1 cellular context compared by ENCODE assay signal in the genomic region with DNA sequence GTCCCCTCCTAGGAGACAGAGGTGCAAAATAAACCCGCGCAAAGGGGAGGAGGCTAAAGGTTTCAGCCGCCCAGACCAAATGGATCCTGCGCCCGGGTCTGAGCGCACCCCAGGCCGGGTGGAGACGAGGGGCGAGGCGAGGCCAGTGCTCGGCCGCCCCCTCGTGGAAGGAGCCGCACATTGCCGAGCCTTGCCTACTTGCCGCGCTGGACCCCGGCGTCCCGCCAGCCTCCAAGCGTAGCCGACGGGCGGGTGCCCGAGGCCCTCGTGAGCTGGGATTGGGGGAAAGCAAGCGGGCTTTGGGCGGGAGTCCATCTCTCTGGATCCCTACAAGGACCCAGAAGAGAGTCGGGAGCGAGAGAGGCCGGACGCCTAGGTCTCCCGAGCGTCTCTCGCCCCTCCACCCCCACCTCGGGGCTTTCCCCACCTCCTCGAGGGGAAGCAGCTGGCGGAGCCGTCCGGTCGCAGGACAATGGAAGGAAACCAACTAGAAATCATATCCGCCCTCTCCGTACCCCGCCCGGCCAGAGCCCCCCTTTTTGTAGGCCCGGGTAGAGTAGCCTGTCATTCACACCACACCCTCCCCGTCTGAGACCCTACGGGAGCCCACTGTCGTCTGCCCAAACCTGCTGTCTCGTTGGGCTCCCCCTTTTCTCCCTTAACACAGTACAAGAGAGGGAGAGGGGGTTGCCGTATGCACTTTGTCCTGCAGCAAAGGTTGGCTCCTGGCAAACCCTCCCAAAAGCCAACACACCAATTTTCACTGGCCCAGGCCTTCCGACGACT.
TF ChIP-seq lines count a peak whose summit lies in the region.

No MANE protein-coding gene starts in this region.

TF ChIP-seq in GM12878, 131 proteins besides CTCF, POLR2A, EP300 and RAD21 (continued from another document and continues in another):
- no peak for TF ChIP-seq E2F8 (IDR thresholded peaks at IDR 0.05; ENCODE audit: low read depth, partially characterized antibody)
- TF ChIP-seq ZBTB11 (CRISPR knock-in tag; IDR thresholded peaks at IDR 0.05) = no peak
- TF ChIP-seq YY1 (IDR thresholded peaks at IDR 0.05; ENCODE audit: low read depth, low read length) = peak; percentile 41
- no peak for TF ChIP-seq MLLT1 (IDR thresholded peaks at IDR 0.05)
- no peak for TF ChIP-seq ZNF687 (IDR thresholded peaks at IDR 0.05)
- TF ChIP-seq, protein P1, sequence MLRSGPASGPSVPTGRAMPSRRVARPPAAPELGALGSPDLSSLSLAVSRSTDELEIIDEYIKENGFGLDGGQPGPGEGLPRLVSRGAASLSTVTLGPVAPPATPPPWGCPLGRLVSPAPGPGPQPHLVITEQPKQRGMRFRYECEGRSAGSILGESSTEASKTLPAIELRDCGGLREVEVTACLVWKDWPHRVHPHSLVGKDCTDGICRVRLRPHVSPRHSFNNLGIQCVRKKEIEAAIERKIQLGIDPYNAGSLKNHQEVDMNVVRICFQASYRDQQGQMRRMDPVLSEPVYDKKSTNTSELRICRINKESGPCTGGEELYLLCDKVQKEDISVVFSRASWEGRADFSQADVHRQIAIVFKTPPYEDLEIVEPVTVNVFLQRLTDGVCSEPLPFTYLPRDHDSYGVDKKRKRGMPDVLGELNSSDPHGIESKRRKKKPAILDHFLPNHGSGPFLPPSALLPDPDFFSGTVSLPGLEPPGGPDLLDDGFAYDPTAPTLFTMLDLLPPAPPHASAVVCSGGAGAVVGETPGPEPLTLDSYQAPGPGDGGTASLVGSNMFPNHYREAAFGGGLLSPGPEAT (IDR thresholded peaks at IDR 0.05; ENCODE audit: low read depth) = peak; percentile 65; the same call in 1 of the 2 replicates
- TF ChIP-seq ZNF24 (IDR thresholded peaks at IDR 0.05) = no peak
- peak; percentile 84; the same call in 1 of the 2 replicates for TF ChIP-seq GATAD2B (conservative IDR thresholded peaks at IDR 0.05; ENCODE audit: low read depth)
- TF ChIP-seq CBX5 (IDR thresholded peaks at IDR 0.05; ENCODE audit: low read depth) = no peak
- TF ChIP-seq TARDBP (IDR thresholded peaks at IDR 0.05; ENCODE audit: borderline replicate concordance) = no peak
- no peak for TF ChIP-seq HDAC2 (IDR thresholded peaks at IDR 0.05)
- TF ChIP-seq SKIL (IDR thresholded peaks at IDR 0.05; ENCODE audit: low read depth, poor library complexity, severe bottlenecking) = no peak
- TF ChIP-seq CREB1 (IDR thresholded peaks at IDR 0.05; ENCODE audit: low read depth) = no peak
- no peak for TF ChIP-seq ZBED1 (IDR thresholded peaks at IDR 0.05; ENCODE audit: borderline replicate concordance)
- TF ChIP-seq STAT1 (conservative IDR thresholded peaks at IDR 0.05) = no peak
- no peak for TF ChIP-seq BRCA1 (IDR thresholded peaks at IDR 0.05; ENCODE audit: low read depth, low read length)
- no peak for TF ChIP-seq HCFC1 (IDR thresholded peaks at IDR 0.05; ENCODE audit: low read length)
- peak; percentile 38; the same call in 1 of the 2 replicates for TF ChIP-seq IRF4 (IDR thresholded peaks at IDR 0.05; ENCODE audit: low read depth, low read length)
- TF ChIP-seq POLR2AphosphoS2 (IDR thresholded peaks at IDR 0.05; ENCODE audit: low read depth, low read length) = no peak
- no peak for TF ChIP-seq EED (IDR thresholded peaks at IDR 0.05; ENCODE audit: low read depth)
- TF ChIP-seq SUZ12 (IDR thresholded peaks at IDR 0.05; ENCODE audit: unreplicated experiment) = no peak
- no peak for TF ChIP-seq KAT2A (conservative IDR thresholded peaks at IDR 0.05; ENCODE audit: control insufficient read depth, low read depth, low read length)
- no peak for TF ChIP-seq SPI1 (IDR thresholded peaks at IDR 0.05; ENCODE audit: borderline replicate concordance, insufficient read depth, low read depth, low read length)
- TF ChIP-seq CHD2 (IDR thresholded peaks at IDR 0.05; ENCODE audit: borderline replicate concordance, low read depth, low read length) = no peak
- no peak for TF ChIP-seq KLF5 (IDR thresholded peaks at IDR 0.05; ENCODE audit: partially characterized antibody)
- no peak for TF ChIP-seq HDAC6 (IDR thresholded peaks at IDR 0.05; ENCODE audit: unreplicated experiment)
- TF ChIP-seq EGR1 (IDR thresholded peaks at IDR 0.05; ENCODE audit: borderline replicate concordance in 1 of 2, low read depth in 2 of 2, low read length in 2 of 2) = peak; percentile 27 to 98
- TF ChIP-seq KDM1A (IDR thresholded peaks at IDR 0.05; ENCODE audit: borderline replicate concordance) = no peak
- no peak for TF ChIP-seq ZNF274 (IDR thresholded peaks at IDR 0.05; ENCODE audit: insufficient read depth, insufficient read length)
- peak; percentile 43; the same call in 1 of the 2 replicates for TF ChIP-seq MAX (IDR thresholded peaks at IDR 0.05; ENCODE audit: low read depth, low read length)
- no peak for TF ChIP-seq CEBPB (IDR thresholded peaks at IDR 0.05; ENCODE audit: borderline replicate concordance in 1 of 2, low read depth in 2 of 2, low read length in 2 of 2)
- TF ChIP-seq, protein P2, sequence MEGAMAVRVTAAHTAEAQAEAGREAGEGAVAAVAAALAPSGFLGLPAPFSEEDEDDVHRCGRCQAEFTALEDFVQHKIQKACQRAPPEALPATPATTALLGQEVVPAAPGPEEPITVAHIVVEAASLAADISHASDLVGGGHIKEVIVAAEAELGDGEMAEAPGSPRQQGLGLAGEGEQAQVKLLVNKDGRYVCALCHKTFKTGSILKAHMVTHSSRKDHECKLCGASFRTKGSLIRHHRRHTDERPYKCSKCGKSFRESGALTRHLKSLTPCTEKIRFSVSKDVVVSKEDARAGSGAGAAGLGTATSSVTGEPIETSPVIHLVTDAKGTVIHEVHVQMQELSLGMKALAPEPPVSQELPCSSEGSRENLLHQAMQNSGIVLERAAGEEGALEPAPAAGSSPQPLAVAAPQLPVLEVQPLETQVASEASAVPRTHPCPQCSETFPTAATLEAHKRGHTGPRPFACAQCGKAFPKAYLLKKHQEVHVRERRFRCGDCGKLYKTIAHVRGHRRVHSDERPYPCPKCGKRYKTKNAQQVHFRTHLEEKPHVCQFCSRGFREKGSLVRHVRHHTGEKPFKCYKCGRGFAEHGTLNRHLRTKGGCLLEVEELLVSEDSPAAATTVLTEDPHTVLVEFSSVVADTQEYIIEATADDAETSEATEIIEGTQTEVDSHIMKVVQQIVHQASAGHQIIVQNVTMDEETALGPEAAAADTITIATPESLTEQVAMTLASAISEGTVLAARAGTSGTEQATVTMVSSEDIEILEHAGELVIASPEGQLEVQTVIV (IDR thresholded peaks at IDR 0.05; ENCODE audit: borderline replicate concordance, partially characterized antibody) = no peak
- no peak for TF ChIP-seq NR2C1 (IDR thresholded peaks at IDR 0.05)
- TF ChIP-seq, protein P3, sequence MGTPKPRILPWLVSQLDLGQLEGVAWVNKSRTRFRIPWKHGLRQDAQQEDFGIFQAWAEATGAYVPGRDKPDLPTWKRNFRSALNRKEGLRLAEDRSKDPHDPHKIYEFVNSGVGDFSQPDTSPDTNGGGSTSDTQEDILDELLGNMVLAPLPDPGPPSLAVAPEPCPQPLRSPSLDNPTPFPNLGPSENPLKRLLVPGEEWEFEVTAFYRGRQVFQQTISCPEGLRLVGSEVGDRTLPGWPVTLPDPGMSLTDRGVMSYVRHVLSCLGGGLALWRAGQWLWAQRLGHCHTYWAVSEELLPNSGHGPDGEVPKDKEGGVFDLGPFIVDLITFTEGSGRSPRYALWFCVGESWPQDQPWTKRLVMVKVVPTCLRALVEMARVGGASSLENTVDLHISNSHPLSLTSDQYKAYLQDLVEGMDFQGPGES (IDR thresholded peaks at IDR 0.05) = no peak
- TF ChIP-seq SIX5 (IDR thresholded peaks at IDR 0.05; ENCODE audit: low read depth, low read length, severe bottlenecking) = peak; percentile 18
- TF ChIP-seq MYB (IDR thresholded peaks at IDR 0.05; ENCODE audit: borderline replicate concordance, low read depth, low read length) = no peak
- TF ChIP-seq JUND (IDR thresholded peaks at IDR 0.05; ENCODE audit: low read depth, low read length) = no peak
